In the genomic region with DNA sequence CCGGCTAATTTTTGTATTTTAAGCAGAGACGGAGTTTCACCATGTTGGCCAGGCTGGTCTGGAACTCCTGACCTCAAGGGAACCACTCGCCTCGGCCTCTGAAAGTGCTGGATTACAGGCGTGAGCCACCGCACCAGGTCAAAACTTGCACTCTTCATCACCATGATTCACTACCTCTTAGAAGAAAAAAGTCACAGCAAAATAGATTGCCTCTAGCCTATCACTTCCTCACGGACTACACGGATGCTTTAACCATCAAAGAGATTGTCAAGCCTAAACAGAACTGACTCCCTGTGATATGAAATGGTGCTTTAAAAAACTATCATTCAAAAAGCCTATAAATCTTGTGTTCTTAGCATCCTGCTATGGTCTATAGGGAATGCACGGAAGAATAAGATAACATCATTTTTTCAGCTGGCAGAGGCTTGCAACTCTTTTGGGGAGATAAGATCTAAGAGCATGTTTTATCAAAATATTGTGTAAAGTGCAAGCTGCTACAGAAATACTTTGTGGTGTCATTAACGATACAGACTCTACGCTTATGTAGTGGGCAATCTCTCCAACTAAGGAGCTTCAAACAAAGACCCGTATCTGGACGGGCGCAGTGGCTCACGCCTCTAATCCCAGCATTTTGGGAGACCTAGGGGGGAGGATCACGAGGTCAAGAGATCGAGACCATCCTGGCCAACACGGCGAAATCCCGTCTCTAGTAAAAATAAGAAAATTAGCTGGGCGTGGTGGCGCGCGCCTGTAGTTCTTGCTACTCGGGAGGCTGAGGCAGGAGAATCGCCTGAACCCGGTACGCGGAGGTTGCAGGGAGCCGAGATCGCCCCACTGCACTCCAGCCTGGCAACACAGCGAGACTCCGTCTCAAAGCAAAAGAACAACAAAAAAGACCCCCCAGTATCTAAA, we compare ENCODE assay signal across 1 cellular context.
TF ChIP-seq lines count a peak whose summit lies in the region.

No MANE protein-coding gene starts in this region.

TF ChIP-seq in IMR-90, 13 proteins besides CTCF, POLR2A, EP300 and RAD21 (continued from another document):
- no peak for TF ChIP-seq MAFK (IDR thresholded peaks at IDR 0.05; ENCODE audit: low read depth, low read length)
- TF ChIP-seq CEBPB (IDR thresholded peaks at IDR 0.05; ENCODE audit: low read depth, low read length): no peak
- TF ChIP-seq BHLHE40 (IDR thresholded peaks at IDR 0.05; ENCODE audit: low read depth, low read length): no peak
- TF ChIP-seq MAZ (IDR thresholded peaks at IDR 0.05; ENCODE audit: borderline replicate concordance, low read depth, low read length): no peak
- TF ChIP-seq, protein P1, sequence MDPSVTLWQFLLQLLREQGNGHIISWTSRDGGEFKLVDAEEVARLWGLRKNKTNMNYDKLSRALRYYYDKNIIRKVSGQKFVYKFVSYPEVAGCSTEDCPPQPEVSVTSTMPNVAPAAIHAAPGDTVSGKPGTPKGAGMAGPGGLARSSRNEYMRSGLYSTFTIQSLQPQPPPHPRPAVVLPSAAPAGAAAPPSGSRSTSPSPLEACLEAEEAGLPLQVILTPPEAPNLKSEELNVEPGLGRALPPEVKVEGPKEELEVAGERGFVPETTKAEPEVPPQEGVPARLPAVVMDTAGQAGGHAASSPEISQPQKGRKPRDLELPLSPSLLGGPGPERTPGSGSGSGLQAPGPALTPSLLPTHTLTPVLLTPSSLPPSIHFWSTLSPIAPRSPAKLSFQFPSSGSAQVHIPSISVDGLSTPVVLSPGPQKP (IDR thresholded peaks at IDR 0.05; ENCODE audit: borderline replicate concordance, low read depth, low read length): no peak
- no peak for TF ChIP-seq NFE2L2 (IDR thresholded peaks at IDR 0.05; ENCODE audit: low read depth, low read length)
- TF ChIP-seq RFX5 (IDR thresholded peaks at IDR 0.05; ENCODE audit: low read depth, low read length): no peak
- no peak for TF ChIP-seq USF2 (IDR thresholded peaks at IDR 0.05; ENCODE audit: low read depth, low read length)
- TF ChIP-seq SMC3 (IDR thresholded peaks at IDR 0.05; ENCODE audit: low read depth, low read length): no peak
TF ChIP-seq in IMR-90: peak in this region for 0.
